16 cellular contexts compared by ENCODE assay signal in genomic region chr3:135238201-135238600, GRCh38.
"Had no signal": no experiment of that assay in that cellular context is flagged by ENCODE, and none has a peak within 500 bp of the region (broad histone marks: within the 10 kb centered on the region; RNA-seq: fewer than 3 reads in every experiment).

No MANE protein-coding gene starts in this region.

- H3K4me1 ChIP-seq: tibial artery, vagina had no signal

- H3K27me3 ChIP-seq: tibial artery, vagina had no signal

- H3K27me3 Mint-ChIP-seq: activated naive CD8-positive, alpha-beta T cell; stimulated activated memory B cell treated with anti-CD40 and anti-IgM and Interleukin-4, amounts not matched to agents 10 μg/mL and 1 μg/mL and 100 μg/mL, for 72 hours had no signal

- H3K4me3 ChIP-seq: smooth muscle cell, tibial artery, vagina had no signal

- ATAC-seq: esophagus mucosa; left cardiac atrium; stimulated activated memory B cell treated with anti-CD40 and anti-IgM and Interleukin-4, amounts not matched to agents 10 μg/mL and 1 μg/mL and 100 μg/mL, for 72 hours had no signal

- H3K27ac Mint-ChIP-seq: activated naive CD8-positive, alpha-beta T cell; dendritic cell treated with granulocyte-macrophage colony-stimulating factor and Interleukin-4, amounts not matched to agents 40 ng/mL and 50 ng/mL, for 4 days; immature natural killer cell; stimulated activated memory B cell treated with anti-CD40 and anti-IgM and Interleukin-4, amounts not matched to agents 10 μg/mL and 1 μg/mL and 100 μg/mL, for 72 hours had no signal

- H3K36me3 ChIP-seq: tibial artery, vagina had no signal

- H3K27ac ChIP-seq: tibial artery, vagina had no signal

- H3K36me3 Mint-ChIP-seq: activated naive CD8-positive, alpha-beta T cell; immature natural killer cell; naive B cell had no signal

- H3K4me3 Mint-ChIP-seq: activated naive CD8-positive, alpha-beta T cell; dendritic cell treated with granulocyte-macrophage colony-stimulating factor and Interleukin-4, amounts not matched to agents 40 ng/mL and 50 ng/mL, for 4 days; immature natural killer cell; naive B cell; stimulated activated memory B cell treated with anti-CD40 and anti-IgM and Interleukin-4, amounts not matched to agents 10 μg/mL and 1 μg/mL and 100 μg/mL, for 72 hours had no signal

- H3K4me1 Mint-ChIP-seq: immature natural killer cell; naive B cell; stimulated activated memory B cell treated with anti-CD40 and anti-IgM and Interleukin-4, amounts not matched to agents 10 μg/mL and 1 μg/mL and 100 μg/mL, for 72 hours had no signal

- H3K9me3 ChIP-seq: tibial artery, vagina had no signal

- DNase-seq: activated CD4-positive, alpha-beta T cell treated with anti-CD3 and anti-CD28 coated beads, Interleukin-2, amount 50 U/mL, for 4 hours; activated CD4-positive, CD25-positive, alpha-beta regulatory T cell treated with anti-CD3 and anti-CD28 coated beads, Interleukin-2, amount 50 U/mL, for 72 hours; activated gamma-delta T cell; activated T-cell treated with anti-CD3 and anti-CD28 coated beads, Interleukin-2, amount 50 U/mL, for 48 hours; cerebellar nuclear complex; immature natural killer cell; left cardiac atrium; naive B cell; right cardiac atrium; tibial artery had no signal

- H3K4me2 ChIP-seq: smooth muscle cell had no signal
